In genomic region chr10:12699258-12699700, GRCh38 we compare ENCODE assay signal across 12 cellular contexts.
A peak's percentile ranks its signal among the peaks of the same experiment; 100 is the strongest.
DNase-seq lines count a peak whose midpoint lies in the region; ATAC-seq, FAIRE-seq and TF ChIP-seq lines count a peak whose summit lies in the region.
"Had no signal": no experiment of that assay in that cellular context is flagged by ENCODE, and none has a peak within 500 bp of the region (broad histone marks: within the 10 kb centered on the region; RNA-seq: fewer than 3 reads in every experiment).

No MANE protein-coding gene starts in this region.

- intact Hi-C loops in activated CD4-positive, alpha-beta memory T cell treated with anti-CD3 and anti-CD28 coated beads for 36 hours (cut with micrococcal nuclease): loop anchor here (1.0 kb wide), 1 partner anchor 21 kb away; no protein-coding TSS in a partner anchor

- H3K9me3 Mint-ChIP-seq in activated CD4-positive, alpha-beta memory T cell treated with anti-CD3 and anti-CD28 coated beads for 36 hours: peaks cover 4% of the 10 kb centered on the region
- no peaks in the 10 kb centered on the region for H3K9me3 Mint-ChIP-seq in neural crest cell
- H3K9me3 Mint-ChIP-seq: central memory CD8-positive, alpha-beta T cell had no signal

- peak overlapping the region; percentile 50 to 94; a peak in 5 of 6 replicates for H3K27ac ChIP-seq in A549
- H3K27ac ChIP-seq: SK-N-MC had no signal

- CTCF ChIA-PET in A549 (lab: Yijun Ruan, JAX): no interaction called here
- CTCF ChIA-PET in activated CD4-positive, alpha-beta memory T cell treated with anti-CD3 and anti-CD28 coated beads for 36 hours (lab: Charles Lee): interaction anchor here (0.9 to 1.9 kb wide), 3 partner anchors 8 to 83 kb away, joined by 3 to 13 read pairs (median 11); no protein-coding TSS in a partner anchor

- H3K9me3 ChIP-seq in A549: no peaks in the 10 kb centered on the region
- H3K9me3 ChIP-seq: BE2C had no signal

- H3K27me3 Mint-ChIP-seq in activated CD4-positive, alpha-beta memory T cell treated with anti-CD3 and anti-CD28 coated beads for 36 hours: no peaks in the 10 kb centered on the region
- no peaks in the 10 kb centered on the region for H3K27me3 Mint-ChIP-seq in neural crest cell (ENCODE audit: low read depth)
- H3K27me3 Mint-ChIP-seq: central memory CD8-positive, alpha-beta T cell had no signal

- FAIRE-seq in A549 (lab: Jason Lieb, UNC) (peak; percentile 18), urothelium cell line (lab: Jason Lieb, UNC) (no peak)

- no peak; a peak in 1 of 6 replicates for ATAC-seq in A549
- no peak for ATAC-seq in HG02678 (IDR thresholded peaks at IDR 0.05; ENCODE audit: unreplicated experiment)

- TF ChIP-seq EP300 in A549 (IDR thresholded peaks at IDR 0.05): no peak

- peaks cover 5% of the 10 kb centered on the region for H3K36me3 Mint-ChIP-seq in activated CD4-positive, alpha-beta memory T cell treated with anti-CD3 and anti-CD28 coated beads for 36 hours
- H3K36me3 Mint-ChIP-seq in neural crest cell (ENCODE audit: low read depth): no peaks in the 10 kb centered on the region

- peak overlapping the region; percentile 87 for H3K27ac Mint-ChIP-seq in activated CD4-positive, alpha-beta memory T cell treated with anti-CD3 and anti-CD28 coated beads for 36 hours
- peak overlapping the region; percentile 53 for H3K27ac Mint-ChIP-seq in neural crest cell (ENCODE audit: unreplicated experiment)

- H3K4me2 ChIP-seq in A549: peak overlapping the region; percentile 56

- no peak overlapping the region for H3K4me3 Mint-ChIP-seq in activated CD4-positive, alpha-beta memory T cell treated with anti-CD3 and anti-CD28 coated beads for 36 hours
- H3K4me3 Mint-ChIP-seq in neural crest cell: no peak overlapping the region
- H3K4me3 Mint-ChIP-seq: central memory CD8-positive, alpha-beta T cell had no signal

- peaks cover 33% of the 10 kb centered on the region for H3K4me1 ChIP-seq in A549
- H3K4me1 ChIP-seq: BE2C had no signal

- H3K4me3 ChIP-seq in A549: no peak overlapping the region
- no peak overlapping the region for H3K4me3 ChIP-seq in fibroblast of villous mesenchyme (ENCODE audit: low read depth, low read length)
- H3K4me3 ChIP-seq: SK-N-MC had no signal

- DNase-seq in A549 (ENCODE audit: low read depth in 1 of 2, low spot score in 1 of 2) (peak in 1 of 2 experiments; percentile 42), fibroblast of villous mesenchyme (ENCODE audit: low read depth) (peak; percentile 58), neural crest cell (ENCODE audit: low read depth, low spot score) (no peak), medulla oblongata (ENCODE audit: extremely low spot score) (no peak), urothelium cell line (ENCODE audit: low spot score) (no peak), AG08396 (ENCODE audit: low spot score) (no peak)
- DNase-seq in activated CD4-positive, alpha-beta memory T cell treated with anti-CD3 and anti-CD28 coated beads for 36 hours: peak; percentile 60
- DNase-seq: BE2C, Kasumi-1 had no signal

- H3K4me1 Mint-ChIP-seq in activated CD4-positive, alpha-beta memory T cell treated with anti-CD3 and anti-CD28 coated beads for 36 hours (ENCODE audit: low read depth): peaks cover 51% of the 10 kb centered on the region
- H3K4me1 Mint-ChIP-seq in neural crest cell: no peaks in the 10 kb centered on the region

- POLR2A ChIA-PET in A549 (lab: Yijun Ruan, JAX): interaction anchor here (0.7 kb wide), 1 partner anchor 378 kb away, joined by 3 read pairs; no protein-coding TSS in a partner anchor
- POLR2A ChIA-PET in activated CD4-positive, alpha-beta memory T cell treated with anti-CD3 and anti-CD28 coated beads for 36 hours (lab: Charles Lee): interaction anchor here (1.4 to 1.6 kb wide), 2 partner anchors 10 to 12 kb away, joined by 3 to 6 read pairs; no protein-coding TSS in a partner anchor

- no peak for TF ChIP-seq RAD21 in A549 (conservative IDR thresholded peaks at IDR 0.05 in 1 of 2, IDR thresholded peaks at IDR 0.05 in 1 of 2)

- TF ChIP-seq CTCF in A549 (IDR thresholded peaks at IDR 0.05) (no peak), fibroblast of villous mesenchyme (IDR thresholded peaks at IDR 0.05; ENCODE audit: insufficient read depth, low read depth, low read length) (no peak), neural crest cell (conservative IDR thresholded peaks at IDR 0.05) (no peak)

- 41% methylated on average over 7 of the region's 7 CpGs for WGBS in A549 (ENCODE audit: missing lambda C conversion rate)

- TF ChIP-seq POLR2A in A549 (IDR thresholded peaks at IDR 0.05; ENCODE audit: low read length): no peak

TF ChIP-seq in A549, 52 proteins besides CTCF, POLR2A, EP300 and RAD21:
- TF ChIP-seq CEBPB (IDR thresholded peaks at IDR 0.05) (peak in 1 of 2 experiments; percentile 32; a peak in 1 of 4 replicates), REST (IDR thresholded peaks at IDR 0.05) (no peak)
TF ChIP-seq in A549: peak in this region for 1.

Comparison
In these comparisons a context has a peak if more than half of its experiments do, and no peak if none do; other contexts are left out.
1. DNase-seq: peak in activated CD4-positive, alpha-beta memory T cell treated with anti-CD3 and anti-CD28 coated beads for 36 hours (single experiment) and fibroblast of villous mesenchyme (single experiment); none in neural crest cell (single experiment), medulla oblongata (single experiment), urothelium cell line (single experiment) and AG08396 (single experiment).